1 cellular context compared by ENCODE assay signal in the genomic region with DNA sequence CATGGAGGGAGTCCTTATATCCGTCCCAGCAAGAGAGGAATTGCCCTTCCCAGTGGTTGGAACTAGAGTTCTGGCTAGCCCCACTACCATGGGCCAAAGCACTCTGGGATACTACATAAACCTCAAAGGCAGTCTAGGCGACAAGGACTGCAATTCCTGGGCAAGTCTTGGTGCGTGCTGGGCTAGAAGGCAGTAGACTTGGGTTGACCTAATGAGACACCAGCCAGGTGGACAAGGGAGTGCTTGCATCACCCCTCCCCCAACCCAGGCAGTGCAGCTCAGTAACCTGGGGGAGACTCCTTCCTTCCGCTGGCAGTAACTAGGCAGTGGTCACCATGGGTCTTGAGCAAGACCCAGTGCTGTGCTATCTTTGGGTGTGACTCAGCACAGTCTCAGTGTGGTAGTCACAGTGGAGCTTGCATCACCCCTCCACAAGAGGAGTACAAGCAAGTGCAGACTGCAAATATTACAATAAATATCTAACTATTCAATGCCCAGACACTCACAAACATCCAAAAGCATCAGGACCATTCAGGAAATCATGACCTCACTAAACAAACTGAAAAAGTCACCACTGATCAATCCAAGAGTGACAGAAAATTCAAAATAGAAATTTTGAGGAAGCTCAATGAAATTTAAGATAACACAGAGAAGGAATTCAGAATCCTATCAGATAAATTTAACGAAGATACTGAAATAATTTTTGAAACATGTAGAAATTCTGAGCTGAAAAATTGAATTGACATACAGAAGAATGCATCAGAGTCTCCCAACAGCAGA.
TF ChIP-seq lines count a peak whose summit lies in the region.

No MANE protein-coding gene starts in this region.

TF ChIP-seq in HepG2, 621 proteins besides CTCF, POLR2A, EP300 and RAD21 (continued from another document and continues in another):
- TF ChIP-seq, protein P1, sequence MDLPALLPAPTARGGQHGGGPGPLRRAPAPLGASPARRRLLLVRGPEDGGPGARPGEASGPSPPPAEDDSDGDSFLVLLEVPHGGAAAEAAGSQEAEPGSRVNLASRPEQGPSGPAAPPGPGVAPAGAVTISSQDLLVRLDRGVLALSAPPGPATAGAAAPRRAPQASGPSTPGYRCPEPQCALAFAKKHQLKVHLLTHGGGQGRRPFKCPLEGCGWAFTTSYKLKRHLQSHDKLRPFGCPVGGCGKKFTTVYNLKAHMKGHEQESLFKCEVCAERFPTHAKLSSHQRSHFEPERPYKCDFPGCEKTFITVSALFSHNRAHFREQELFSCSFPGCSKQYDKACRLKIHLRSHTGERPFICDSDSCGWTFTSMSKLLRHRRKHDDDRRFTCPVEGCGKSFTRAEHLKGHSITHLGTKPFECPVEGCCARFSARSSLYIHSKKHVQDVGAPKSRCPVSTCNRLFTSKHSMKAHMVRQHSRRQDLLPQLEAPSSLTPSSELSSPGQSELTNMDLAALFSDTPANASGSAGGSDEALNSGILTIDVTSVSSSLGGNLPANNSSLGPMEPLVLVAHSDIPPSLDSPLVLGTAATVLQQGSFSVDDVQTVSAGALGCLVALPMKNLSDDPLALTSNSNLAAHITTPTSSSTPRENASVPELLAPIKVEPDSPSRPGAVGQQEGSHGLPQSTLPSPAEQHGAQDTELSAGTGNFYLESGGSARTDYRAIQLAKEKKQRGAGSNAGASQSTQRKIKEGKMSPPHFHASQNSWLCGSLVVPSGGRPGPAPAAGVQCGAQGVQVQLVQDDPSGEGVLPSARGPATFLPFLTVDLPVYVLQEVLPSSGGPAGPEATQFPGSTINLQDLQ (CRISPR knock-in tag; IDR thresholded peaks at IDR 0.05), result no peak
- TF ChIP-seq ZNF451 (CRISPR knock-in tag; IDR thresholded peaks at IDR 0.05) (no peak), KDM2A (CRISPR knock-in tag; IDR thresholded peaks at IDR 0.05; ENCODE audit: borderline replicate concordance, low read depth) (0 out of 2 replicates have a peak, but pooled peaks have one; percentile 18), MATR3 (CRISPR knock-in tag; IDR thresholded peaks at IDR 0.05) (no peak), NONO (IDR thresholded peaks at IDR 0.05) (no peak), NONO (CRISPR knock-in tag; conservative IDR thresholded peaks at IDR 0.05) (no peak), PBX2 (CRISPR knock-in tag; IDR thresholded peaks at IDR 0.05) (no peak), FOXK2 (IDR thresholded peaks at IDR 0.05) (no peak), CBX5 (CRISPR knock-in tag; IDR thresholded peaks at IDR 0.05; ENCODE audit: borderline replicate concordance) (peak; percentile 71; the same call in 1 of the 2 replicates), NFE2L2 (IDR thresholded peaks at IDR 0.05; ENCODE audit: low read length) (peak; percentile 44), SATB2 (CRISPR knock-in tag; IDR thresholded peaks at IDR 0.05) (no peak), ZNF687 (CRISPR knock-in tag; IDR thresholded peaks at IDR 0.05) (no peak), MZF1 (CRISPR knock-in tag; IDR thresholded peaks at IDR 0.05; ENCODE audit: borderline replicate concordance) (no peak), MED13 (CRISPR knock-in tag; IDR thresholded peaks at IDR 0.05) (no peak), ZNF207 (IDR thresholded peaks at IDR 0.05; ENCODE audit: borderline replicate concordance) (no peak), NFIB (CRISPR knock-in tag; IDR thresholded peaks at IDR 0.05; ENCODE audit: borderline replicate concordance) (no peak), CSRNP2 (CRISPR knock-in tag; conservative IDR thresholded peaks at IDR 0.05; ENCODE audit: low read depth) (no peak), ZNF44 (CRISPR knock-in tag; IDR thresholded peaks at IDR 0.05) (no peak), JARID2 (CRISPR knock-in tag; IDR thresholded peaks at IDR 0.05; ENCODE audit: insufficient replicate concordance) (no peak), TAF15 (IDR thresholded peaks at IDR 0.05; ENCODE audit: low read depth, low read length, poor library complexity, severe bottlenecking) (no peak), ZBTB38 (CRISPR knock-in tag; IDR thresholded peaks at IDR 0.05) (no peak), ZZZ3 (CRISPR knock-in tag; IDR thresholded peaks at IDR 0.05; ENCODE audit: borderline replicate concordance) (no peak), GABPA (IDR thresholded peaks at IDR 0.05; ENCODE audit: low read depth, low read length) (no peak), GABPA (CRISPR knock-in tag; IDR thresholded peaks at IDR 0.05; ENCODE audit: low read depth) (no peak)
- TF ChIP-seq, protein P2, sequence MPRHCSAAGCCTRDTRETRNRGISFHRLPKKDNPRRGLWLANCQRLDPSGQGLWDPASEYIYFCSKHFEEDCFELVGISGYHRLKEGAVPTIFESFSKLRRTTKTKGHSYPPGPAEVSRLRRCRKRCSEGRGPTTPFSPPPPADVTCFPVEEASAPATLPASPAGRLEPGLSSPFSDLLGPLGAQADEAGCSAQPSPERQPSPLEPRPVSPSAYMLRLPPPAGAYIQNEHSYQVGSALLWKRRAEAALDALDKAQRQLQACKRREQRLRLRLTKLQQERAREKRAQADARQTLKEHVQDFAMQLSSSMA (CRISPR knock-in tag; IDR thresholded peaks at IDR 0.05), result no peak
- TF ChIP-seq, protein P3, sequence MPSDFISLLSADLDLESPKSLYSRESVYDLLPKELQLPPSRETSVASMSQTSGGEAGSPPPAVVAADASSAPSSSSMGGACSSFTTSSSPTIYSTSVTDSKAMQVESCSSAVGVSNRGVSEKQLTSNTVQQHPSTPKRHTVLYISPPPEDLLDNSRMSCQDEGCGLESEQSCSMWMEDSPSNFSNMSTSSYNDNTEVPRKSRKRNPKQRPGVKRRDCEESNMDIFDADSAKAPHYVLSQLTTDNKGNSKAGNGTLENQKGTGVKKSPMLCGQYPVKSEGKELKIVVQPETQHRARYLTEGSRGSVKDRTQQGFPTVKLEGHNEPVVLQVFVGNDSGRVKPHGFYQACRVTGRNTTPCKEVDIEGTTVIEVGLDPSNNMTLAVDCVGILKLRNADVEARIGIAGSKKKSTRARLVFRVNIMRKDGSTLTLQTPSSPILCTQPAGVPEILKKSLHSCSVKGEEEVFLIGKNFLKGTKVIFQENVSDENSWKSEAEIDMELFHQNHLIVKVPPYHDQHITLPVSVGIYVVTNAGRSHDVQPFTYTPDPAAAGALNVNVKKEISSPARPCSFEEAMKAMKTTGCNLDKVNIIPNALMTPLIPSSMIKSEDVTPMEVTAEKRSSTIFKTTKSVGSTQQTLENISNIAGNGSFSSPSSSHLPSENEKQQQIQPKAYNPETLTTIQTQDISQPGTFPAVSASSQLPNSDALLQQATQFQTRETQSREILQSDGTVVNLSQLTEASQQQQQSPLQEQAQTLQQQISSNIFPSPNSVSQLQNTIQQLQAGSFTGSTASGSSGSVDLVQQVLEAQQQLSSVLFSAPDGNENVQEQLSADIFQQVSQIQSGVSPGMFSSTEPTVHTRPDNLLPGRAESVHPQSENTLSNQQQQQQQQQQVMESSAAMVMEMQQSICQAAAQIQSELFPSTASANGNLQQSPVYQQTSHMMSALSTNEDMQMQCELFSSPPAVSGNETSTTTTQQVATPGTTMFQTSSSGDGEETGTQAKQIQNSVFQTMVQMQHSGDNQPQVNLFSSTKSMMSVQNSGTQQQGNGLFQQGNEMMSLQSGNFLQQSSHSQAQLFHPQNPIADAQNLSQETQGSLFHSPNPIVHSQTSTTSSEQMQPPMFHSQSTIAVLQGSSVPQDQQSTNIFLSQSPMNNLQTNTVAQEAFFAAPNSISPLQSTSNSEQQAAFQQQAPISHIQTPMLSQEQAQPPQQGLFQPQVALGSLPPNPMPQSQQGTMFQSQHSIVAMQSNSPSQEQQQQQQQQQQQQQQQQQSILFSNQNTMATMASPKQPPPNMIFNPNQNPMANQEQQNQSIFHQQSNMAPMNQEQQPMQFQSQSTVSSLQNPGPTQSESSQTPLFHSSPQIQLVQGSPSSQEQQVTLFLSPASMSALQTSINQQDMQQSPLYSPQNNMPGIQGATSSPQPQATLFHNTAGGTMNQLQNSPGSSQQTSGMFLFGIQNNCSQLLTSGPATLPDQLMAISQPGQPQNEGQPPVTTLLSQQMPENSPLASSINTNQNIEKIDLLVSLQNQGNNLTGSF (CRISPR knock-in tag; IDR thresholded peaks at IDR 0.05), result no peak
- TF ChIP-seq, protein P4, sequence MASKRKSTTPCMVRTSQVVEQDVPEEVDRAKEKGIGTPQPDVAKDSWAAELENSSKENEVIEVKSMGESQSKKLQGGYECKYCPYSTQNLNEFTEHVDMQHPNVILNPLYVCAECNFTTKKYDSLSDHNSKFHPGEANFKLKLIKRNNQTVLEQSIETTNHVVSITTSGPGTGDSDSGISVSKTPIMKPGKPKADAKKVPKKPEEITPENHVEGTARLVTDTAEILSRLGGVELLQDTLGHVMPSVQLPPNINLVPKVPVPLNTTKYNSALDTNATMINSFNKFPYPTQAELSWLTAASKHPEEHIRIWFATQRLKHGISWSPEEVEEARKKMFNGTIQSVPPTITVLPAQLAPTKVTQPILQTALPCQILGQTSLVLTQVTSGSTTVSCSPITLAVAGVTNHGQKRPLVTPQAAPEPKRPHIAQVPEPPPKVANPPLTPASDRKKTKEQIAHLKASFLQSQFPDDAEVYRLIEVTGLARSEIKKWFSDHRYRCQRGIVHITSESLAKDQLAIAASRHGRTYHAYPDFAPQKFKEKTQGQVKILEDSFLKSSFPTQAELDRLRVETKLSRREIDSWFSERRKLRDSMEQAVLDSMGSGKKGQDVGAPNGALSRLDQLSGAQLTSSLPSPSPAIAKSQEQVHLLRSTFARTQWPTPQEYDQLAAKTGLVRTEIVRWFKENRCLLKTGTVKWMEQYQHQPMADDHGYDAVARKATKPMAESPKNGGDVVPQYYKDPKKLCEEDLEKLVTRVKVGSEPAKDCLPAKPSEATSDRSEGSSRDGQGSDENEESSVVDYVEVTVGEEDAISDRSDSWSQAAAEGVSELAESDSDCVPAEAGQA (IDR thresholded peaks at IDR 0.05; ENCODE audit: low read depth), result no peak
- TF ChIP-seq, protein P4 (CRISPR knock-in tag; IDR thresholded peaks at IDR 0.05; ENCODE audit: borderline replicate concordance), result no peak
